In the genomic region with DNA sequence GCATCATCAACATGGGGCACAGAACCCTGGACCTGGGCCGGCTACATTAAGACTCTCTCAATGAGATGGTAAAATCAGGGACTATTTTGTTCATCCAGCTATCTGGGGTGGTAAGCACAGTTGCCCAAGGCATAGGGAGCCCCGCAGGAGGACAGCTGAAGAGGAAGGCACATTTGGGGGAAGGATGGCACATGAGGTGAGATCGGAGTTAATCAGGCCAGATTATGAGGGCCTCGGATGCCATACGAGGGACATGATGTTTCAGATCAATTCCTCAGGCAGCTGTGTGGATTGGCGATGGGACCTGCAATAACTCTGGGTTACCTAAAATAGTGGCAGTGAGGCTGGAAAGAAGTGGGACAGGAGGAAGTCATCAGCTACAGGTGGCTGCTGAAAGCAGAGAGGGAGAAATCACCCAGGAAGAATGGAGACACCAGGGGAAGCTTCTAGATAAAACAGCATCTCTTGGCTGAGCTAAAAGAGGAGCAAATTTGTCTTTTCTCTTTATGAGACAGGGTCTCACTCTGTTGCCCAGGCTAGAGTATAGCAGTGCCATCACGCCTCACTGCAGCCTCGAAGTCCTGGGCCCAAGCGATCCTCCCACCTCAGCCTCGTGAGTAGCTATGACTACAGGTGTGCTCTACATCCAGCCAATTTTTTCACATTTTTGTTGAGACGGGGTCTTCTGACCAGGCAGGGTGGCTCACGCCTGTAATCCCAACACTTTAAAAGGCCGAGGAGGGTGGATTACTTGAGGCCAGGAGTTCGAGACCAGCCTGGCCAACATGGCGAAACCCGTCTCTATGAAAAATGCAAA, we compare ENCODE assay signal across 1 cellular context.
TF ChIP-seq lines count a peak whose summit lies in the region.

No MANE protein-coding gene starts in this region.

TF ChIP-seq in GM23338, 12 proteins besides CTCF, POLR2A, EP300 and RAD21 (continued from another document):
- TF ChIP-seq, protein P1, sequence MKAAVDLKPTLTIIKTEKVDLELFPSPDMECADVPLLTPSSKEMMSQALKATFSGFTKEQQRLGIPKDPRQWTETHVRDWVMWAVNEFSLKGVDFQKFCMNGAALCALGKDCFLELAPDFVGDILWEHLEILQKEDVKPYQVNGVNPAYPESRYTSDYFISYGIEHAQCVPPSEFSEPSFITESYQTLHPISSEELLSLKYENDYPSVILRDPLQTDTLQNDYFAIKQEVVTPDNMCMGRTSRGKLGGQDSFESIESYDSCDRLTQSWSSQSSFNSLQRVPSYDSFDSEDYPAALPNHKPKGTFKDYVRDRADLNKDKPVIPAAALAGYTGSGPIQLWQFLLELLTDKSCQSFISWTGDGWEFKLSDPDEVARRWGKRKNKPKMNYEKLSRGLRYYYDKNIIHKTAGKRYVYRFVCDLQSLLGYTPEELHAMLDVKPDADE (IDR thresholded peaks at IDR 0.05) = no peak
- TF ChIP-seq JUNB (IDR thresholded peaks at IDR 0.05; ENCODE audit: unreplicated experiment) (no peak), ZNF114 (CRISPR knock-in tag; IDR thresholded peaks at IDR 0.05) (no peak), POLR2AphosphoS5 (IDR thresholded peaks at IDR 0.05; ENCODE audit: low read depth) (no peak)
